In genomic region chr7:98864726-98865420, GRCh38 we compare ENCODE assay signal across 1 cellular context.
A peak's percentile ranks its signal among the peaks of the same experiment; 100 is the strongest.
TF ChIP-seq lines count a peak whose summit lies in the region.

No MANE protein-coding gene starts in this region.

TF ChIP-seq in HepG2, 621 proteins besides CTCF, POLR2A, EP300 and RAD21:
- TF ChIP-seq DNMT1 (CRISPR knock-in tag; IDR thresholded peaks at IDR 0.05): no peak
- no peak for TF ChIP-seq ZNF484 (CRISPR knock-in tag; IDR thresholded peaks at IDR 0.05; ENCODE audit: borderline replicate concordance, low read depth)
- no peak for TF ChIP-seq ZNF749 (CRISPR knock-in tag; IDR thresholded peaks at IDR 0.05; ENCODE audit: borderline replicate concordance)
- TF ChIP-seq SOX13 (IDR thresholded peaks at IDR 0.05): no peak
- peak in 1 of 2 experiments; percentile 20; a peak in 1 of 4 replicates for TF ChIP-seq SOX13 (CRISPR knock-in tag; conservative IDR thresholded peaks at IDR 0.05 in 1 of 2, IDR thresholded peaks at IDR 0.05 in 1 of 2)
- no peak for TF ChIP-seq ZNF709 (CRISPR knock-in tag; IDR thresholded peaks at IDR 0.05)
- no peak for TF ChIP-seq ZNF235 (CRISPR knock-in tag; IDR thresholded peaks at IDR 0.05; ENCODE audit: borderline replicate concordance)
- no peak for TF ChIP-seq RBFOX2 (IDR thresholded peaks at IDR 0.05; ENCODE audit: low read depth, low read length)
- 0 out of 2 replicates have a peak, but pooled peaks have one; percentile 59 for TF ChIP-seq MTF2 (CRISPR knock-in tag; IDR thresholded peaks at IDR 0.05; ENCODE audit: borderline replicate concordance)
- TF ChIP-seq ZNF460 (CRISPR knock-in tag; IDR thresholded peaks at IDR 0.05; ENCODE audit: borderline replicate concordance): peak; percentile 30; the same call in 1 of the 2 replicates
- TF ChIP-seq ZNF615 (CRISPR knock-in tag; IDR thresholded peaks at IDR 0.05; ENCODE audit: borderline replicate concordance): no peak
